Comparison of ENCODE assay signal across 8 cellular contexts in genomic region chr3:5187920-5188418, GRCh38. TPM values are rescaled to one million over a fixed set of nuclear protein-coding genes. Genes with fewer than 3 reads are reported as not detected.
DNase-seq lines count a peak whose midpoint lies in the region; ATAC-seq and TF ChIP-seq lines count a peak whose summit lies in the region.

No MANE protein-coding gene starts in this region.

- CTCF ChIA-PET in HCT116 (lab: Charles Lee), result no interaction called here

- H3K27me3 Mint-ChIP-seq in natural killer cell (ENCODE audit: low read depth in 2 of 2), result no peaks in the 10 kb centered on the region

- no peaks in the 10 kb centered on the region for H3K36me3 Mint-ChIP-seq in natural killer cell

- intact Hi-C loops in HCT116 (cut with micrococcal nuclease) (loop anchor here (2.0 to 5.0 kb wide), 2 partner anchors 65 to 211 kb away; partner anchors contain the start of genes ARL8B and BHLHE40), natural killer cell (cut with micrococcal nuclease) (loop anchor here (1.0 kb wide), 1 partner anchor 66 kb away; the partner anchor contains the start of gene ARL8B), uterus (cut with DNase I; ENCODE audit: low total_unique reads) (no loop called here)

- H3K4me3 ChIP-seq in GM12875 (ENCODE audit: low read depth, low read length), result peak overlapping the region; percentile 99
- H3K4me3 ChIP-seq in HCT116 (replicated peaks in 1 of 2; ENCODE audit: low read depth in 1 of 2, low read length in 2 of 2), result peak overlapping the region; percentile 65 to 88
- H3K4me3 ChIP-seq in uterus, result peak overlapping the region; percentile 79 to 97

- DNase-seq in HCT116 (ENCODE audit: low read depth, low spot score) (no peak), NAMALWA (ENCODE audit: low spot score) (peak; percentile 53), fibroblast of gingiva (ENCODE audit: low read depth) (peak; percentile 22), natural killer cell (peak; percentile 67), uterus (peak; percentile 31 to 46), occipital lobe (lab: John Stamatoyannopoulos, UW) (no peak)
- peak; percentile 69 to 74 for DNase-seq in activated T-cell treated with anti-CD3 and anti-CD28 coated beads, Interleukin-2, amount 50 U/mL, for 48 hours

- H3K9ac ChIP-seq in HCT116 (ENCODE audit: low read length), result peak overlapping the region; percentile 97

- peaks cover 45 to 49% of the 10 kb centered on the region in 2 donors for H3K4me1 Mint-ChIP-seq in natural killer cell

- no TSS peak for BruUV-seq in HCT116 (replicated peaks; lab: Mats Ljungman, UMichigan)

- no peaks in the 10 kb centered on the region for H3K9me3 ChIP-seq in HCT116 (ENCODE audit: control insufficient read depth in 1 of 2, insufficient read depth in 1 of 2, low read depth in 1 of 2, low read length in 2 of 2)
- no peaks in the 10 kb centered on the region for H3K9me3 ChIP-seq in uterus

- ATAC-seq in HCT116 (peak; percentile 43), natural killer cell (peak; percentile 27 to 49 (median 32))

- H3K27ac Mint-ChIP-seq in natural killer cell, result peak overlapping the region; percentile 91 to 93

- H3K4me2 ChIP-seq in HCT116 (ENCODE audit: low read length), result peak overlapping the region; percentile 96

- peaks cover 54% of the 10 kb centered on the region for H3K79me2 ChIP-seq in HCT116 (ENCODE audit: insufficient read depth, low read length)

- no peaks in the 10 kb centered on the region for H3K9me3 Mint-ChIP-seq in natural killer cell

- H3K4me3 Mint-ChIP-seq in natural killer cell, result peak overlapping the region; percentile 98

- H3K36me3 ChIP-seq in HCT116 (ENCODE audit: control insufficient read depth in 1 of 2, insufficient read depth in 2 of 2, low read length in 2 of 2), result no peaks in the 10 kb centered on the region
- H3K36me3 ChIP-seq in uterus, result no peaks in the 10 kb centered on the region

- no peak overlapping the region for H2AFZ ChIP-seq in HCT116 (ENCODE audit: low read depth, low read length, poor library complexity, severe bottlenecking)

- no peak for TF ChIP-seq RAD21 in HCT116 (IDR thresholded peaks at IDR 0.05; ENCODE audit: low read depth)

- POLR2A ChIA-PET in HCT116 (lab: Charles Lee), result no interaction called here

- no peaks in the 10 kb centered on the region for H3K9me2 ChIP-seq in HCT116 (ENCODE audit: insufficient read depth)

- peaks cover 10 to 26% of the 10 kb centered on the region in 2 experiments for H3K4me1 ChIP-seq in HCT116 (ENCODE audit: control insufficient read depth in 1 of 2, insufficient read depth in 2 of 2, low read length in 2 of 2)
- peaks cover 0 to 10% of the 10 kb centered on the region in 2 donors for H3K4me1 ChIP-seq in uterus

- no peak for TF ChIP-seq CTCF in GM12875 (IDR thresholded peaks at IDR 0.05; ENCODE audit: borderline replicate concordance, insufficient read depth, low read depth, low read length)
- no peak for TF ChIP-seq CTCF in HCT116 (IDR thresholded peaks at IDR 0.05 in 2 of 3, conservative IDR thresholded peaks at IDR 0.05 in 1 of 3; ENCODE audit: borderline replicate concordance in 1 of 3, insufficient read depth in 1 of 3, low read depth in 2 of 3, low read length in 2 of 3)
- no peak for TF ChIP-seq CTCF in natural killer cell (IDR thresholded peaks at IDR 0.05)
- no peak for TF ChIP-seq CTCF in uterus (IDR thresholded peaks at IDR 0.05)

- TF ChIP-seq POLR2A in HCT116 (IDR thresholded peaks at IDR 0.05; ENCODE audit: borderline replicate concordance, extremely low read depth, insufficient read depth, insufficient read length) (no peak), uterus (IDR thresholded peaks at IDR 0.05) (peak in 1 of 2 donors; percentile 2)

- H3K27ac ChIP-seq in HCT116 (ENCODE audit: low read depth, low read length) (peak overlapping the region; percentile 90), uterus (peak overlapping the region; percentile 88 to 97)

- H3K27me3 ChIP-seq in HCT116 (ENCODE audit: insufficient read depth, low read length) (no peaks in the 10 kb centered on the region), uterus (no peaks in the 10 kb centered on the region)

- RAD21 ChIA-PET in HCT116 (lab: Charles Lee; ENCODE audit: low non-redundant PET in 1 of 2, low total read pairs in 2 of 2, uncharacterized antibody in 2 of 2, unreplicated experiment in 2 of 2), result no interaction called here

- no peaks in the 10 kb centered on the region; the same call in 1 of the 2 replicates for H4K20me1 ChIP-seq in HCT116 (ENCODE audit: insufficient read depth)

TF ChIP-seq in HCT116, 20 proteins besides CTCF, POLR2A, EP300 and RAD21:
- peak; percentile 23; the same call in 1 of the 2 replicates for TF ChIP-seq MAX (IDR thresholded peaks at IDR 0.05)
- TF ChIP-seq ZFX (IDR thresholded peaks at IDR 0.05), result peak; percentile 96
- no peak for TF ChIP-seq ZBTB33 (IDR thresholded peaks at IDR 0.05; ENCODE audit: extremely low read depth, insufficient replicate concordance, low read length)

RNA-seq across cellular contexts. Expression of gene EDEM1, which starts 0.5 kb away (rescaled TPM):
- total RNA-seq in HCT116 (2021; ENCODE audit: unreplicated experiment) (23.7 TPM), natural killer cell (10 to 100 TPM; 55.3 to 64.2 (median 59.9) TPM), uterus (10 to 100 TPM; 17.1 to 58.4 (median 37.7) TPM), occipital lobe (8.4 TPM)
- polyA plus RNA-seq in HCT116 (2012), result 8.4 and 8.7 TPM in 2 replicates

Comparison
In these comparisons a context has a peak if more than half of its experiments do, and no peak if none do; other contexts are left out.
1. DNase-seq: peak in NAMALWA (single experiment), activated T-cell treated with anti-CD3 and anti-CD28 coated beads, Interleukin-2, amount 50 U/mL, for 48 hours (2 of 2), fibroblast of gingiva (single experiment), natural killer cell (single experiment) and uterus (2 of 2); none in HCT116 (single experiment) and occipital lobe (single experiment).
2. Peak in every context shown above with its lines, with median percentiles within 50 percentile points of each other: H3K4me3 ChIP-seq.